22 cellular contexts compared by ENCODE assay signal in the genomic region with DNA sequence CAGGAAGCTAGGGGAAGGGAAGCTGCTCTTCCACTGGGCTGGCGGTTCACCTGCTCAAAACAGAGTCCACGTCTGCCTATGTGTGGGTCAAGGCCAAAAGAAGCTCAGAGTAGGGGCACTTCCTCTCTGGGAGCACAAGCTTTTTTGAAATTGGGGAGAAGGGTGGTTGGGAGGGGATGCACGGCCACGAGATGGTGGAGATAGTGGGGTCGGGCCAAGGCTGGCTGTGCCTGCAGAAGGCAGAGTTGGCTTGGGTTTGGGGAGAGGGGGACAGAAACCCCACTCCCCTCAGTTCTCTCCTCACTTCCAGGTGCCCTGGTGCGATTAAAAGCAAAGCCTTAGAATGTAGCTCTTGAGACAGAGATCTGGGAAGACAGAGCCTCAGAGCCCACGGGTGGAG. TPM values are rescaled to one million over a fixed set of nuclear protein-coding genes. Genes with fewer than 3 reads are reported as not detected.
"Had no signal": no experiment of that assay in that cellular context is flagged by ENCODE, and none has a peak within 500 bp of the region (broad histone marks: within the 10 kb centered on the region; RNA-seq: fewer than 3 reads in every experiment).

No MANE protein-coding gene starts in this region.

- H3K4me3 ChIP-seq: MG63 had no signal

- H3K36me3 ChIP-seq: MG63 had no signal

- H3K9me3 ChIP-seq: MG63 had no signal

- DNase-seq: KBM-7, MG63, NCI-H1092, NCI-H1105 treated with DMSO at 0.1 percent for 48 hours, NCI-H1417 treated with DMSO at 0.1 percent for 48 hours, NCI-H146, NCI-H1694 treated with DMSO at 0.1 percent for 48 hours, NCI-H1930, NCI-H2081, NCI-H2107, NCI-H2171 treated with DMSO at 0.1 percent for 48 hours, NCI-H345, NCI-H446 treated with DMSO at 0.1 percent for 48 hours, NCI-H510A treated with DMSO at 0.1 percent for 48 hours, NCI-H526, NCI-H82, RPMI8226, SHP77 had no signal

RNA-seq across cellular contexts. Expression of gene NOS1, which starts 1.8 kb away (rescaled TPM):
- total RNA-seq: HT-29; LHCN-M2; SK-MEL-5; T-helper 1 cell treated with Interleukin-12 subunit alpha and Interleukin-12 subunit beta and Interleukin-4 antibody, amounts not matched to agents 30 ng/mL and 1 ng/mL, for 36 hours had no signal
